ENCODE assay signal across 1 cellular context in the genomic region with DNA sequence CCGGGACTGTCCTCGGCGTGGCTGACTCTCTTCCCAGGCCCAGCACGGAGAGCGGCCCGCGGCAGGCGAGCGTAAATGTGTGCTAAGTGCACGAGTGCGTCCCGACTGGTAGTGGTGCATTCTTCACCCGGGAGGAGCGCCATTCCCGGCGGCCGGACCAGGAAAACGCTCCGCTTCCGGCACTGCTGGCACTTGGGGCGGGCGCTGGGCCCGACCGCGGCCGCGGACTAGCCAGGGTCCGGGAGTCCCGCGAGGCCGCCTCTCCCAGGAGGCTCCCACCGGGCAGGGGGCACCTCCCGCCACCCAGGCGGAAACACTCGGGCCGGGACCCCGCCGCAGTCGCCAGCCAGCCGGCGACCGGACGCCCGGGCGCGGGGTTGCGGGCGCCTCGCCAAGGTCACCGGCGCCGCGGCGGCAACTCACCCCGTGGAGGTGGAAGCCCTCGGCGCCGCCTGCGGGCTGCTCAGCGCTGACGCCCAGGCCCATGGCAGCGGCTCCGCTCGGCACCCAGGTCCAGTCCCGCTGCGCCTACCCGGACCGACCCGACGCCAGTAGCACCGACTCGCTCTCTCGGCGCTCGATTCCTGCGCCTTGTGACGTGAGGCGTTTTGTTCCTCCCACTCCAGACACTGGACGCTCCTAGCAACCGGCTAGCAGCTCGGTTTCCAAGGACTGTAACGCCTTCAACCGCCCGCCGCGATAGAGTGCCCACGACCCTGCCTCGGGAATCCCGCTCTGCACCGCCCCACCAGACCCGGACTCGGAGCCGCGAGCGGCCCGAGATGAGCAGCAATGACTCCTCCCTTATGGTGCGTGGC.
TF ChIP-seq lines count a peak whose summit lies in the region.

A gene (minus strand): TSS at position 572 of the 818 bp plus-strand sequence. CDS start 86 bp downstream, at position 486.
A gene with protein sequence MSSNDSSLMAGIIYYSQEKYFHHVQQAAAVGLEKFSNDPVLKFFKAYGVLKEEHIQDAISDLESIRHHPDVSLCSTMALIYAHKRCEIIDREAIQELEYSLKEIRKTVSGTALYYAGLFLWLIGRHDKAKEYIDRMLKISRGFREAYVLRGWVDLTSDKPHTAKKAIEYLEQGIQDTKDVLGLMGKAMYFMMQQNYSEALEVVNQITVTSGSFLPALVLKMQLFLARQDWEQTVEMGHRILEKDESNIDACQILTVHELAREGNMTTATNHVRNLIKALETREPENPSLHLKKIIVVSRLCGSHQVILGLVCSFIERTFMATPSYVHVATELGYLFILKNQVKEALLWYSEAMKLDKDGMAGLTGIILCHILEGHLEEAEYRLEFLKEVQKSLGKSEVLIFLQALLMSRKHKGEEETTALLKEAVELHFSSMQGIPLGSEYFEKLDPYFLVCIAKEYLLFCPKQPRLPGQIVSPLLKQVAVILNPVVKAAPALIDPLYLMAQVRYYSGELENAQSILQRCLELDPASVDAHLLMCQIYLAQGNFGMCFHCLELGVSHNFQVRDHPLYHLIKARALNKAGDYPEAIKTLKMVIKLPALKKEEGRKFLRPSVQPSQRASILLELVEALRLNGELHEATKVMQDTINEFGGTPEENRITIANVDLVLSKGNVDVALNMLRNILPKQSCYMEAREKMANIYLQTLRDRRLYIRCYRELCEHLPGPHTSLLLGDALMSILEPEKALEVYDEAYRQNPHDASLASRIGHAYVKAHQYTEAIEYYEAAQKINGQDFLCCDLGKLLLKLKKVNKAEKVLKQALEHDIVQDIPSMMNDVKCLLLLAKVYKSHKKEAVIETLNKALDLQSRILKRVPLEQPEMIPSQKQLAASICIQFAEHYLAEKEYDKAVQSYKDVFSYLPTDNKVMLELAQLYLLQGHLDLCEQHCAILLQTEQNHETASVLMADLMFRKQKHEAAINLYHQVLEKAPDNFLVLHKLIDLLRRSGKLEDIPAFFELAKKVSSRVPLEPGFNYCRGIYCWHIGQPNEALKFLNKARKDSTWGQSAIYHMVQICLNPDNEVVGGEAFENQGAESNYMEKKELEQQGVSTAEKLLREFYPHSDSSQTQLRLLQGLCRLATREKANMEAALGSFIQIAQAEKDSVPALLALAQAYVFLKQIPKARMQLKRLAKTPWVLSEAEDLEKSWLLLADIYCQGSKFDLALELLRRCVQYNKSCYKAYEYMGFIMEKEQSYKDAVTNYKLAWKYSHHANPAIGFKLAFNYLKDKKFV (N-terminal part only) (plus strand): TSS at position 625 of the 818 bp plus-strand sequence. CDS start 158 bp downstream, at position 783.

TF ChIP-seq in endothelial cell of umbilical vein, 7 proteins besides CTCF, POLR2A, EP300 and RAD21:
- TF ChIP-seq POLR2AphosphoS5 (IDR thresholded peaks at IDR 0.05; ENCODE audit: insufficient read depth, low read depth, low read length), result peak; percentile 80
- TF ChIP-seq, protein P1, sequence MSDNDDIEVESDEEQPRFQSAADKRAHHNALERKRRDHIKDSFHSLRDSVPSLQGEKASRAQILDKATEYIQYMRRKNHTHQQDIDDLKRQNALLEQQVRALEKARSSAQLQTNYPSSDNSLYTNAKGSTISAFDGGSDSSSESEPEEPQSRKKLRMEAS (IDR thresholded peaks at IDR 0.05; ENCODE audit: insufficient read depth, insufficient read length), result no peak
